ENCODE assay signal across 2 cellular contexts in the genomic region with DNA sequence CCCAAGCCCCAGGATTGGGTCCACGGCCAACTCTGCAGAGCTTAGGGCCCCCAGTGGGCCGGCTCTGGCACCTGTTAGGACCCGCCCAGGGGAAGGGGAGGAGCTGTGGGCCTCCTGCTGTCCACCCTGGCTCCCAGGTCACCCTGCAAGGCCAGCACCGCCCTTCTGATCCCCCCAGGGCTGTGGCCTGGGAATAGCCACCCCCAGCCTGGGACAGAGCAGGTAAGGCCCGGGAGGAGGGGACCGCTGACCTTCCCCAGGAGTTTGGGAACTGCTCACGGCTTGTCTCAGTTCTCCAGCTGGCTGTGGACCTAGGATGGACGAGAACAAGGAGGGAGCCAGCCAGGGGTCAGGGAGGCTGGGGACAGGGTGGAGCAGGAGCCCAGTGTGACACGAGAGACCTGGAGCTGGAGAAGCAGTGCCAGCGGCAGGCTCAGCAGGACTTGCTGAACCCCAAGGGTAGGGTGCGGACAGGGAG.
TF ChIP-seq lines count a peak whose summit lies in the region.

No MANE protein-coding gene starts in this region.

TF ChIP-seq in HepG2, 621 proteins besides CTCF, POLR2A, EP300 and RAD21 (continued from another document and continues in another):
- TF ChIP-seq GATAD2A (CRISPR knock-in tag; IDR thresholded peaks at IDR 0.05) (0 out of 2 replicates have a peak, but pooled peaks have one; percentile 12), ATM (IDR thresholded peaks at IDR 0.05; ENCODE audit: borderline replicate concordance) (no peak), RELA (CRISPR knock-in tag; IDR thresholded peaks at IDR 0.05) (no peak), BCL3 (CRISPR knock-in tag; IDR thresholded peaks at IDR 0.05) (0 out of 2 replicates have a peak, but pooled peaks have one; percentile 26), NFE2 (CRISPR knock-in tag; IDR thresholded peaks at IDR 0.05) (no peak), E2F1 (CRISPR knock-in tag; IDR thresholded peaks at IDR 0.05) (no peak), ZNF891 (CRISPR knock-in tag; IDR thresholded peaks at IDR 0.05) (peak; percentile 80), DBP (CRISPR knock-in tag; IDR thresholded peaks at IDR 0.05; ENCODE audit: not compliant biosample characterization) (no peak), ZNF547 (CRISPR knock-in tag; IDR thresholded peaks at IDR 0.05) (no peak), POLR2AphosphoS5 (IDR thresholded peaks at IDR 0.05; ENCODE audit: low read depth, low read length) (no peak), ZNF616 (CRISPR knock-in tag; IDR thresholded peaks at IDR 0.05; ENCODE audit: low read depth) (no peak), HNF4A (CRISPR knock-in tag; IDR thresholded peaks at IDR 0.05) (no peak), HNF4G (IDR thresholded peaks at IDR 0.05; ENCODE audit: borderline replicate concordance, low read depth, low read length) (no peak), HNF4G (CRISPR knock-in tag; IDR thresholded peaks at IDR 0.05; ENCODE audit: borderline replicate concordance, low read depth) (no peak), KLF6 (CRISPR knock-in tag; IDR thresholded peaks at IDR 0.05) (no peak), ATF7-NPFF (CRISPR knock-in tag; IDR thresholded peaks at IDR 0.05; ENCODE audit: low read depth) (no peak), ZNF30 (CRISPR knock-in tag; IDR thresholded peaks at IDR 0.05) (no peak), ZFX (CRISPR knock-in tag; IDR thresholded peaks at IDR 0.05; ENCODE audit: low read depth) (0 out of 2 replicates have a peak, but pooled peaks have one; percentile 19), DNMT1 (CRISPR knock-in tag; IDR thresholded peaks at IDR 0.05) (no peak), RFX3 (CRISPR knock-in tag; IDR thresholded peaks at IDR 0.05) (no peak), ZNF788 (CRISPR knock-in tag; IDR thresholded peaks at IDR 0.05; ENCODE audit: borderline replicate concordance) (0 out of 2 replicates have a peak, but pooled peaks have one; percentile 31)
- TF ChIP-seq, protein P1, sequence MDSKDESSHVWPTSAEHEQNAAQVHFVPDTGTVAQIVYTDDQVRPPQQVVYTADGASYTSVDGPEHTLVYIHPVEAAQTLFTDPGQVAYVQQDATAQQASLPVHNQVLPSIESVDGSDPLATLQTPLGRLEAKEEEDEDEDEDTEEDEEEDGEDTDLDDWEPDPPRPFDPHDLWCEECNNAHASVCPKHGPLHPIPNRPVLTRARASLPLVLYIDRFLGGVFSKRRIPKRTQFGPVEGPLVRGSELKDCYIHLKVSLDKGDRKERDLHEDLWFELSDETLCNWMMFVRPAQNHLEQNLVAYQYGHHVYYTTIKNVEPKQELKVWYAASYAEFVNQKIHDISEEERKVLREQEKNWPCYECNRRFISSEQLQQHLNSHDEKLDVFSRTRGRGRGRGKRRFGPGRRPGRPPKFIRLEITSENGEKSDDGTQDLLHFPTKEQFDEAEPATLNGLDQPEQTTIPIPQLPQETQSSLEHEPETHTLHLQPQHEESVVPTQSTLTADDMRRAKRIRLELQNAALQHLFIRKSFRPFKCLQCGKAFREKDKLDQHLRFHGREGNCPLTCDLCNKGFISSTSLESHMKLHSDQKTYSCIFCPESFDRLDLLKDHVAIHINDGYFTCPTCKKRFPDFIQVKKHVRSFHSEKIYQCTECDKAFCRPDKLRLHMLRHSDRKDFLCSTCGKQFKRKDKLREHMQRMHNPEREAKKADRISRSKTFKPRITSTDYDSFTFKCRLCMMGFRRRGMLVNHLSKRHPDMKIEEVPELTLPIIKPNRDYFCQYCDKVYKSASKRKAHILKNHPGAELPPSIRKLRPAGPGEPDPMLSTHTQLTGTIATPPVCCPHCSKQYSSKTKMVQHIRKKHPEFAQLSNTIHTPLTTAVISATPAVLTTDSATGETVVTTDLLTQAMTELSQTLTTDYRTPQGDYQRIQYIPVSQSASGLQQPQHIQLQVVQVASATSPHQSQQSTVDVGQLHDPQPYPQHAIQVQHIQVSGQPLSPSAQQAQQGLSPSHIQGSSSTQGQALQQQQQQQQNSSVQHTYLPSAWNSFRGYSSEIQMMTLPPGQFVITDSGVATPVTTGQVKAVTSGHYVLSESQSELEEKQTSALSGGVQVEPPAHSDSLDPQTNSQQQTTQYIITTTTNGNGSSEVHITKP (CRISPR knock-in tag; IDR thresholded peaks at IDR 0.05; ENCODE audit: low read depth) = no peak
- TF ChIP-seq, protein P2, sequence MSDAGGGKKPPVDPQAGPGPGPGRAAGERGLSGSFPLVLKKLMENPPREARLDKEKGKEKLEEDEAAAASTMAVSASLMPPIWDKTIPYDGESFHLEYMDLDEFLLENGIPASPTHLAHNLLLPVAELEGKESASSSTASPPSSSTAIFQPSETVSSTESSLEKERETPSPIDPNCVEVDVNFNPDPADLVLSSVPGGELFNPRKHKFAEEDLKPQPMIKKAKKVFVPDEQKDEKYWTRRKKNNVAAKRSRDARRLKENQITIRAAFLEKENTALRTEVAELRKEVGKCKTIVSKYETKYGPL (CRISPR knock-in tag; IDR thresholded peaks at IDR 0.05) = no peak

TF ChIP-seq in HEK293T, 16 proteins besides CTCF, POLR2A, EP300 and RAD21 (continued from another document):
- TF ChIP-seq ZNF384 (IDR thresholded peaks at IDR 0.05) (no peak), ELF4 (IDR thresholded peaks at IDR 0.05) (no peak), FOXK2 (IDR thresholded peaks at IDR 0.05) (no peak), FOXA1 (IDR thresholded peaks at IDR 0.05) (no peak), SP1 (IDR thresholded peaks at IDR 0.05) (no peak), SUZ12 (IDR thresholded peaks at IDR 0.05) (no peak), CTBP1 (IDR thresholded peaks at IDR 0.05; ENCODE audit: borderline replicate concordance) (no peak), BHLHE40 (IDR thresholded peaks at IDR 0.05; ENCODE audit: borderline replicate concordance) (no peak), L3MBTL2 (conservative IDR thresholded peaks at IDR 0.05) (no peak), ARNT (IDR thresholded peaks at IDR 0.05) (no peak), HDGF (IDR thresholded peaks at IDR 0.05; ENCODE audit: borderline replicate concordance) (no peak), NFRKB (IDR thresholded peaks at IDR 0.05) (no peak), TARDBP (IDR thresholded peaks at IDR 0.05) (no peak), LEF1 (IDR thresholded peaks at IDR 0.05; ENCODE audit: borderline replicate concordance) (no peak)
- TF ChIP-seq, protein P3, sequence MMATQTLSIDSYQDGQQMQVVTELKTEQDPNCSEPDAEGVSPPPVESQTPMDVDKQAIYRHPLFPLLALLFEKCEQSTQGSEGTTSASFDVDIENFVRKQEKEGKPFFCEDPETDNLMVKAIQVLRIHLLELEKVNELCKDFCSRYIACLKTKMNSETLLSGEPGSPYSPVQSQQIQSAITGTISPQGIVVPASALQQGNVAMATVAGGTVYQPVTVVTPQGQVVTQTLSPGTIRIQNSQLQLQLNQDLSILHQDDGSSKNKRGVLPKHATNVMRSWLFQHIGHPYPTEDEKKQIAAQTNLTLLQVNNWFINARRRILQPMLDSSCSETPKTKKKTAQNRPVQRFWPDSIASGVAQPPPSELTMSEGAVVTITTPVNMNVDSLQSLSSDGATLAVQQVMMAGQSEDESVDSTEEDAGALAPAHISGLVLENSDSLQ (IDR thresholded peaks at IDR 0.05) = no peak
